In the genomic region with DNA sequence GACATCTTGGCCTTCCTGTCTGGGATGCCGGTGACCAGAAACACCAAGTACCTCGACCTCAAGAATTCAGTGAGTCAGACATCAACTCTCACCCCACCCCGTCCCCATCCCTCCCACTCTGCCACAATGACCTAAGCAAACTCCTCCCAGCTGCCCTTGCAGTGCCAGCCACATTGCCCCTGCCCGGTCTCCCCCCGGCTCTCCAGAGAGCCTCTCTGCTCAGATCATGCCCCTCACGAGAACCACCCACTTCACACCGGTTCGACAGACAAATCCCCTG, we compare ENCODE assay signal across 9 cellular contexts. TPM values are rescaled to one million over a fixed set of nuclear protein-coding genes. Genes with fewer than 3 reads are reported as not detected.
A peak's percentile ranks its signal among the peaks of the same experiment; 100 is the strongest.
DNase-seq lines count a peak whose midpoint lies in the region; ATAC-seq, FAIRE-seq and TF ChIP-seq lines count a peak whose summit lies in the region.
"Had no signal": no experiment of that assay in that cellular context is flagged by ENCODE, and none has a peak within 500 bp of the region (broad histone marks: within the 10 kb centered on the region; RNA-seq: fewer than 3 reads in every experiment).

No MANE protein-coding gene starts in this region.

- H3K9me3 ChIP-seq in mesodermal cell (ENCODE audit: control insufficient read depth, low read length): no peaks in the 10 kb centered on the region

- no peaks in the 10 kb centered on the region for H3K27me3 ChIP-seq in brain microvascular endothelial cell (replicated peaks)

- H3K36me3 ChIP-seq in brain microvascular endothelial cell (replicated peaks): peaks cover 7% of the 10 kb centered on the region
- H3K36me3 ChIP-seq in mesodermal cell (ENCODE audit: control insufficient read depth, insufficient read depth, low read length): peaks cover 43% of the 10 kb centered on the region

- in situ Hi-C loops in brain microvascular endothelial cell (cut with HindIII; ENCODE audit: low pct_ligation_motif_present, low sequenced_read_pairs): no loop called here

- ATAC-seq in GM21723 (IDR thresholded peaks at IDR 0.05; ENCODE audit: unreplicated experiment): no peak
- ATAC-seq: left lobe of liver had no signal

- no peak overlapping the region for H3K27ac ChIP-seq in brain microvascular endothelial cell
- peak overlapping the region; percentile 64 for H3K27ac ChIP-seq in mesodermal cell (ENCODE audit: low read depth, low read length, severe bottlenecking)

- H3K4me3 ChIP-seq in brain microvascular endothelial cell (ENCODE audit: low read depth, low read length) (no peak overlapping the region), mesodermal cell (ENCODE audit: extremely low read depth, insufficient read depth, low read length, poor library complexity, severe bottlenecking) (no peak overlapping the region)

- FAIRE-seq in HTR-8/SVneo (lab: Jason Lieb, UNC): no peak

- intact Hi-C loops in head of caudate nucleus (cut with DNase I): no loop called here

- TF ChIP-seq CTCF in brain microvascular endothelial cell (IDR thresholded peaks at IDR 0.05; ENCODE audit: low read depth, low read length, missing control alignments): no peak

- peaks cover 25% of the 10 kb centered on the region for H3K4me1 ChIP-seq in mesodermal cell (ENCODE audit: control insufficient read depth, insufficient read depth, low read length, poor library complexity, severe bottlenecking)

- 86 to 90% methylated on average over 7 to 8 of the region's 8 CpGs for WGBS in mesodermal cell (ENCODE audit: insufficient coverage in 2 of 2), 2 experiments

- DNase-seq in GM03348 (ENCODE audit: low spot score) (peak; percentile 78), HTR-8/SVneo (ENCODE audit: insufficient read length, low spot score) (peak; percentile 57), brain microvascular endothelial cell (peak; percentile 39), head of caudate nucleus (no peak), NCI-H748 (lab: John Stamatoyannopoulos, UW; ENCODE audit: unreplicated experiment) (no peak)
- DNase-seq: NCI-H187 had no signal

RNA-seq across cellular contexts. Expression of a gene that starts 23.6 kb away (rescaled TPM):
- 69.9 TPM for polyA plus RNA-seq in mesodermal cell (2013, experiment 1 of 2)
- 71.1 TPM for polyA plus RNA-seq in mesodermal cell (2013, experiment 2 of 2)

RNA-seq across cellular contexts. Expression of a gene that starts 48.7 kb away (rescaled TPM):
- 4.2 TPM for polyA plus RNA-seq in mesodermal cell (2013, experiment 1 of 2)
- 3.7 TPM for polyA plus RNA-seq in mesodermal cell (2013, experiment 2 of 2)

Comparison
In these comparisons a context has a peak if more than half of its experiments do, and no peak if none do; other contexts are left out.
1. DNase-seq: peak in GM03348 (single experiment), HTR-8/SVneo (single experiment) and brain microvascular endothelial cell (single experiment); none in head of caudate nucleus (0 of 42) and NCI-H748 (single experiment).